8 cellular contexts compared by ENCODE assay signal in genomic region chr4:57163530-57164459, GRCh38. TPM values are rescaled to one million over a fixed set of nuclear protein-coding genes. Genes with fewer than 3 reads are reported as not detected.
DNase-seq lines count a peak whose midpoint lies in the region; ATAC-seq and TF ChIP-seq lines count a peak whose summit lies in the region.

No MANE protein-coding gene starts in this region.

- no TSS peak for BruUV-seq in Panc1 (replicated peaks; lab: Mats Ljungman, UMichigan)

- peak overlapping the region in 3 of 9 donors; percentile 55 to 60 (median 58) for H3K27ac Mint-ChIP-seq in naive thymus-derived CD4-positive, alpha-beta T cell
- H3K27ac Mint-ChIP-seq in stimulated activated effector memory CD8-positive, alpha-beta T cell treated with anti-CD3 and anti-CD28 coated beads, Interleukin-12 subunit alpha, Interleukin-12 subunit beta, amount 100 ng/mL, for 72 hours: no peak overlapping the region

- H3K4me1 Mint-ChIP-seq in naive thymus-derived CD4-positive, alpha-beta T cell: peaks cover 0 to 14% (median 8%) of the 10 kb centered on the region in 7 donors
- peaks cover 12% of the 10 kb centered on the region for H3K4me1 Mint-ChIP-seq in stimulated activated effector memory CD8-positive, alpha-beta T cell treated with anti-CD3 and anti-CD28 coated beads, Interleukin-12 subunit alpha, Interleukin-12 subunit beta, amount 100 ng/mL, for 72 hours

- no peaks in the 10 kb centered on the region for H3K9me3 ChIP-seq in Panc1 (ENCODE audit: control insufficient read depth, insufficient read depth, low read depth, low read length)
- no peaks in the 10 kb centered on the region for H3K9me3 ChIP-seq in naive thymus-derived CD4-positive, alpha-beta T cell (ENCODE audit: control insufficient read depth in 2 of 3, low read length in 3 of 3)

- DNase-seq in DMS53 treated with DMSO at 0.1 percent for 48 hours (lab: John Stamatoyannopoulos, UW; ENCODE audit: unreplicated experiment) (peak; percentile 53), Panc1 (ENCODE audit: low read depth, low spot score) (peak; percentile 39), fibroblast of mammary gland (ENCODE audit: low read depth) (peak; percentile 77)
- DNase-seq in Jurkat, Clone E6-1 (ENCODE audit: low read depth, low spot score): peak; percentile 60
- peak; percentile 32 to 50 for DNase-seq in activated T-helper 1 cell treated with anti-CD3 and anti-CD28 coated beads, Interleukin-2, amount 50 U/mL, for 16 hours (ENCODE audit: low read depth in 1 of 2, low spot score in 1 of 2)
- peak; percentile 25 to 80 (median 63) for DNase-seq in naive thymus-derived CD4-positive, alpha-beta T cell
- peak; percentile 70 to 86 for DNase-seq in stimulated activated effector memory CD8-positive, alpha-beta T cell treated with anti-CD3 and anti-CD28 coated beads, Interleukin-12 subunit alpha, Interleukin-12 subunit beta, amount 100 ng/mL, for 72 hours (ENCODE audit: low spot score in 2 of 2)

- H3K36me3 ChIP-seq in Panc1 (ENCODE audit: control insufficient read depth, insufficient read depth, low read length): no peaks in the 10 kb centered on the region
- H3K36me3 ChIP-seq in naive thymus-derived CD4-positive, alpha-beta T cell (ENCODE audit: control insufficient read depth in 2 of 3, insufficient read depth in 3 of 3, low read length in 3 of 3): no peaks in the 10 kb centered on the region

- in situ Hi-C loops in Panc1 (cut with HindIII; ENCODE audit: low pct_unique_long_range_greater_than_20kb, low sequenced_read_pairs): no loop called here

- TF ChIP-seq CTCF in Panc1 (IDR thresholded peaks at IDR 0.05) (peak; percentile 93), fibroblast of mammary gland (conservative IDR thresholded peaks at IDR 0.05; ENCODE audit: control insufficient read depth, insufficient read depth, low read depth, low read length) (peak; percentile 76)

- intact Hi-C loops in Panc1 (cut with micrococcal nuclease; ENCODE audit: unreplicated experiment): loop anchor here (5.0 kb wide), 2 partner anchors 126 to 264 kb away; no protein-coding TSS in a partner anchor
- intact Hi-C loops in naive thymus-derived CD4-positive, alpha-beta T cell (cut with micrococcal nuclease): loop anchor here (5.0 to 10.0 kb wide), 2 partner anchors 261 to 1214 kb away; no protein-coding TSS in a partner anchor

- peaks cover 21 to 37% (median 30%) of the 10 kb centered on the region in 5 donors for H3K27me3 Mint-ChIP-seq in naive thymus-derived CD4-positive, alpha-beta T cell

- peak overlapping the region; percentile 49 for H3K4me3 ChIP-seq in Jurkat, Clone E6-1 (ENCODE audit: low read length)
- H3K4me3 ChIP-seq in Panc1 (ENCODE audit: low read depth in 2 of 2, low read length in 2 of 2) (peak overlapping the region; percentile 49 to 72), fibroblast of mammary gland (ENCODE audit: control insufficient read depth, low read depth, low read length) (peak overlapping the region; percentile 60)
- peak overlapping the region; percentile 88 for H3K4me3 ChIP-seq in naive thymus-derived CD4-positive, alpha-beta T cell (ENCODE audit: low read length)

- H3K9me3 Mint-ChIP-seq in naive thymus-derived CD4-positive, alpha-beta T cell: no peaks in the 10 kb centered on the region
- no peaks in the 10 kb centered on the region for H3K9me3 Mint-ChIP-seq in stimulated activated effector memory CD8-positive, alpha-beta T cell treated with anti-CD3 and anti-CD28 coated beads, Interleukin-12 subunit alpha, Interleukin-12 subunit beta, amount 100 ng/mL, for 72 hours

- CTCF ChIA-PET in Panc1 (lab: Charles Lee): interaction anchor here (0.6 to 1.4 kb wide), 8 partner anchors 15 to 439 kb away, joined by 3 to 4 read pairs (median 3); no protein-coding TSS in a partner anchor
- CTCF ChIA-PET in naive thymus-derived CD4-positive, alpha-beta T cell (lab: Charles Lee): interaction anchor here (0.9 to 1.8 kb wide), 5 partner anchors 9 to 22 kb away, joined by 3 to 6 read pairs (median 4); no protein-coding TSS in a partner anchor

- no peaks in the 10 kb centered on the region for H3K27me3 ChIP-seq in Panc1 (ENCODE audit: control insufficient read depth, insufficient read depth, low read length)
- no peaks in the 10 kb centered on the region for H3K27me3 ChIP-seq in naive thymus-derived CD4-positive, alpha-beta T cell (ENCODE audit: control insufficient read depth in 2 of 2, insufficient read depth in 2 of 2, low read length in 2 of 2)

- POLR2A ChIA-PET in Panc1 (lab: Charles Lee): interaction anchor here (0.6 kb wide), 2 partner anchors 19 to 170 kb away, joined by 3 to 8 read pairs; no protein-coding TSS in a partner anchor
- POLR2A ChIA-PET in naive thymus-derived CD4-positive, alpha-beta T cell (lab: Charles Lee): no interaction called here

- no peaks in the 10 kb centered on the region for H3K4me1 ChIP-seq in Panc1 (ENCODE audit: control insufficient read depth, insufficient read depth, low read length)
- no peaks in the 10 kb centered on the region for H3K4me1 ChIP-seq in naive thymus-derived CD4-positive, alpha-beta T cell (ENCODE audit: control insufficient read depth in 2 of 2, insufficient read depth in 2 of 2, low read length in 2 of 2)

- ATAC-seq in GM21723 (IDR thresholded peaks at IDR 0.05; ENCODE audit: unreplicated experiment): peak; percentile 99
- peak; percentile 100 for ATAC-seq in Panc1
- peak; percentile 93 for ATAC-seq in naive thymus-derived CD4-positive, alpha-beta T cell
- peak; percentile 89 for ATAC-seq in stimulated activated effector memory CD8-positive, alpha-beta T cell treated with anti-CD3 and anti-CD28 coated beads, Interleukin-12 subunit alpha, Interleukin-12 subunit beta, amount 100 ng/mL, for 72 hours

- peak overlapping the region; percentile 83 to 91 (median 90) for H3K4me3 Mint-ChIP-seq in naive thymus-derived CD4-positive, alpha-beta T cell
- H3K4me3 Mint-ChIP-seq in stimulated activated effector memory CD8-positive, alpha-beta T cell treated with anti-CD3 and anti-CD28 coated beads, Interleukin-12 subunit alpha, Interleukin-12 subunit beta, amount 100 ng/mL, for 72 hours: peak overlapping the region; percentile 82

- no peak overlapping the region for H3K27ac ChIP-seq in Panc1 (ENCODE audit: low read length)
- H3K27ac ChIP-seq in naive thymus-derived CD4-positive, alpha-beta T cell (ENCODE audit: low read depth, low read length): no peak overlapping the region

- H3K36me3 Mint-ChIP-seq in naive thymus-derived CD4-positive, alpha-beta T cell: no peaks in the 10 kb centered on the region
- H3K36me3 Mint-ChIP-seq in stimulated activated effector memory CD8-positive, alpha-beta T cell treated with anti-CD3 and anti-CD28 coated beads, Interleukin-12 subunit alpha, Interleukin-12 subunit beta, amount 100 ng/mL, for 72 hours: no peaks in the 10 kb centered on the region

RNA-seq across cellular contexts. Expression of gene IGFBP7, which starts 53.6 kb away (rescaled TPM):
- not detected for polyA plus RNA-seq in Jurkat, Clone E6-1 (2012; ENCODE audit: insufficient read depth, insufficient read length)
- 9.5 TPM for total RNA-seq in Panc1 (2021; ENCODE audit: unreplicated experiment)
- 4.8 TPM for polyA plus RNA-seq in Panc1 (2012; ENCODE audit: insufficient read length)
- total RNA-seq in naive thymus-derived CD4-positive, alpha-beta T cell: 10 to 100 TPM in 1 of 5 experiments, 1 to 10 TPM in 1, not detected in 3; 1.1 to 16.7 TPM
- polyA plus RNA-seq in naive thymus-derived CD4-positive, alpha-beta T cell: under 1 TPM; 0.37 to 0.48 TPM
